24 cellular contexts compared by ENCODE assay signal in genomic region chr7:106639476-106640334, GRCh38.
"Had no signal": no experiment of that assay in that cellular context is flagged by ENCODE, and none has a peak within 500 bp of the region (broad histone marks: within the 10 kb centered on the region; RNA-seq: fewer than 3 reads in every experiment).

No MANE protein-coding gene starts in this region.

- H3K9me3 ChIP-seq: esophagus squamous epithelium, ovary, prostate gland, transverse colon, uterus had no signal

- H3K27ac Mint-ChIP-seq: activated B cell treated with CpG ODN at 0.5 μM for 24 hours; activated CD4-positive, alpha-beta T cell treated with anti-CD3 and anti-CD28 coated beads for 36 hours; activated naive CD8-positive, alpha-beta T cell; activated T-helper 2 cell treated with anti-CD3 and anti-CD28 coated beads, Interferon-gamma antibody, Interleukin-2, Interleukin-4, amounts not matched to agents 10 μg/mL and 5 μg/mL and 100 μg/mL, durations not matched to agents 14 hours and 24 hours and 36 hours; effector memory CD8-positive, alpha-beta T cell; natural killer cell treated with Interleukin-12 subunit alpha and Interleukin-12 subunit beta and Interleukin-15 and Interleukin-18, amount 100 ng/mL, for 72 hours; stimulated activated naive CD8-positive, alpha-beta T cell treated with anti-CD3 and anti-CD28 coated beads, Interleukin-15, amount 100 ng/mL, for 72 hours had no signal

- DNase-seq: activated B cell treated with CpG ODN at 0.5 μM for 24 hours; activated CD4-positive, alpha-beta T cell treated with anti-CD3 and anti-CD28 coated beads for 36 hours; activated CD4-positive, alpha-beta T cell treated with anti-CD3 and anti-CD28 coated beads, Interleukin-2, amount 50 U/mL, for 4 hours; activated CD8-positive, alpha-beta memory T cell treated with anti-CD3 and anti-CD28 coated beads, Interleukin-2, amount 50 U/mL, for 48 hours; activated naive CD4-positive, alpha-beta T cell; activated T-cell treated with anti-CD3 and anti-CD28 coated beads, Interleukin-2, amount 50 U/mL, for 4 hours; dorsolateral prefrontal cortex; effector memory CD8-positive, alpha-beta T cell; esophagus squamous epithelium; heart left ventricle; left ventricle myocardium superior; ovary; stimulated activated CD4-positive, alpha-beta T cell treated with anti-CD3 and anti-CD28 coated beads, Interleukin-12 subunit alpha, Interleukin-12 subunit beta, amount 100 ng/mL, for 4 hours; stimulated activated CD4-positive, alpha-beta T cell treated with anti-CD3 and anti-CD28 coated beads, Interleukin-4, amount 100 ng/mL, for 4 hours; stimulated activated naive CD8-positive, alpha-beta T cell treated with anti-CD3 and anti-CD28 coated beads, Interleukin-15, amount 100 ng/mL, for 72 hours; T-helper 9 cell; transverse colon; uterus had no signal

- H3K36me3 Mint-ChIP-seq: activated naive CD8-positive, alpha-beta T cell; natural killer cell treated with Interleukin-12 subunit alpha and Interleukin-12 subunit beta and Interleukin-15 and Interleukin-18, amount 100 ng/mL, for 72 hours had no signal

- H3K4me3 Mint-ChIP-seq: activated B cell treated with CpG ODN at 0.5 μM for 24 hours; activated CD4-positive, alpha-beta T cell treated with anti-CD3 and anti-CD28 coated beads for 36 hours; activated naive CD8-positive, alpha-beta T cell; activated T-cell treated with anti-CD3 and anti-CD28 coated beads, Interleukin-2, amount 50 U/mL, for 4 hours; central memory CD8-positive, alpha-beta T cell; effector memory CD8-positive, alpha-beta T cell; natural killer cell treated with Interleukin-12 subunit alpha and Interleukin-12 subunit beta and Interleukin-15 and Interleukin-18, amount 100 ng/mL, for 72 hours; stimulated activated naive CD8-positive, alpha-beta T cell treated with anti-CD3 and anti-CD28 coated beads, Interleukin-15, amount 100 ng/mL, for 72 hours had no signal

- H3K36me3 ChIP-seq: esophagus squamous epithelium, gastroesophageal sphincter, heart left ventricle, ovary, prostate gland, transverse colon, uterus had no signal

- H3K27me3 ChIP-seq: esophagus squamous epithelium, gastroesophageal sphincter, heart left ventricle, ovary, transverse colon, uterus had no signal

- H3K4me3 ChIP-seq: dorsolateral prefrontal cortex, esophagus squamous epithelium, gastroesophageal sphincter, heart left ventricle, ovary, prostate gland, transverse colon, uterus had no signal

- H3K9me3 Mint-ChIP-seq: activated B cell treated with CpG ODN at 0.5 μM for 24 hours; activated T-cell treated with anti-CD3 and anti-CD28 coated beads, Interleukin-2, amount 50 U/mL, for 4 hours; activated T-helper 2 cell treated with anti-CD3 and anti-CD28 coated beads, Interferon-gamma antibody, Interleukin-2, Interleukin-4, amounts not matched to agents 10 μg/mL and 5 μg/mL and 100 μg/mL, durations not matched to agents 14 hours and 24 hours and 36 hours; central memory CD8-positive, alpha-beta T cell; natural killer cell treated with Interleukin-12 subunit alpha and Interleukin-12 subunit beta and Interleukin-15 and Interleukin-18, amount 100 ng/mL, for 72 hours; stimulated activated naive CD8-positive, alpha-beta T cell treated with anti-CD3 and anti-CD28 coated beads, Interleukin-15, amount 100 ng/mL, for 72 hours had no signal

- H3K4me1 ChIP-seq: esophagus squamous epithelium, heart left ventricle, prostate gland, transverse colon, uterus had no signal

- H3K27ac ChIP-seq: dorsolateral prefrontal cortex, esophagus squamous epithelium, gastroesophageal sphincter, heart left ventricle, ovary, prostate gland, transverse colon, uterus had no signal

- H3K4me1 Mint-ChIP-seq: activated CD4-positive, alpha-beta T cell treated with anti-CD3 and anti-CD28 coated beads for 36 hours; central memory CD8-positive, alpha-beta T cell; stimulated activated naive CD8-positive, alpha-beta T cell treated with anti-CD3 and anti-CD28 coated beads, Interleukin-15, amount 100 ng/mL, for 72 hours had no signal

- ATAC-seq: activated CD4-positive, alpha-beta T cell treated with anti-CD3 and anti-CD28 coated beads for 36 hours; activated T-cell treated with anti-CD3 and anti-CD28 coated beads, Interleukin-2, amount 50 U/mL, for 4 hours; effector memory CD8-positive, alpha-beta T cell; gastroesophageal sphincter; heart left ventricle; left ventricle myocardium superior; natural killer cell treated with Interleukin-12 subunit alpha and Interleukin-12 subunit beta and Interleukin-15 and Interleukin-18, amount 100 ng/mL, for 72 hours; stimulated activated naive CD8-positive, alpha-beta T cell treated with anti-CD3 and anti-CD28 coated beads, Interleukin-15, amount 100 ng/mL, for 72 hours had no signal
